ENCODE assay signal across 23 cellular contexts in the genomic region with DNA sequence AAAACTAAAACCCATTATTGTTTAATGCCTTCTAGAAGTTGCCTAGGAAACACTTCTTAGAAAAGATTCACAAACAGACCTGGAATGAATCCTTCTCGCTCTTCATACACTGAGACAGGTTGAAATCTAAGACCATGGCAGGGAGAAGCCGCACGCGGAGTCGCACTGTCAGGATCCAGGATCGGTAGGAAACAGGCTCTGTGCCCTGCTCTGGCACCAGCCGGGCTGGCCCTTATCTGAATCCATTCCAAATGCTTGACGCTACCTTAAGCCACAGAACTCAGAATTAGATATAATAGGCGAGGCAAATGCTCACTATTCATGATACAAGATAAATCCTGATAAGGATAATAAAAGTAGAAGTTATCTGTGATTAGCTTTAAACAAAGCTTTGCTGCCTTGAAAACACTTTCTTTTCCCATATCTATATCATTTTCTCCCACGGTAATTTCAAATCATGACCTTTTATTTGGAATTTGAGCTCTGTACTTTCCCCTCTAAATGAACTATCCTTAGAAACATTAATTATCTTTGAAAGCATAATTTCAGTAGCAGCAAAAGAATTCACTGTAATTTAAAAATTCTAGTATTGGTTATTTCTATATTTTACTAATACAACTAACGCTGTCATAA.
DNase-seq lines count a peak whose midpoint lies in the region; ATAC-seq, FAIRE-seq and TF ChIP-seq lines count a peak whose summit lies in the region.
"Had no signal": no experiment of that assay in that cellular context is flagged by ENCODE, and none has a peak within 500 bp of the region (broad histone marks: within the 10 kb centered on the region; RNA-seq: fewer than 3 reads in every experiment).

No MANE protein-coding gene starts in this region.

- no peak overlapping the region for H4K91ac ChIP-seq in neuronal stem cell (ENCODE audit: low read depth, low read length, poor library complexity)

- no peaks in the 10 kb centered on the region for H3K9me3 ChIP-seq in SK-N-SH
- H3K9me3 ChIP-seq in neuronal stem cell (replicated peaks in 1 of 2; ENCODE audit: control insufficient read depth in 2 of 2, insufficient read depth in 1 of 2, low read depth in 1 of 2, low read length in 2 of 2) = peaks cover 6 to 11% of the 10 kb centered on the region in 2 donors
- H3K9me3 ChIP-seq: ovary, SJSA1, suprapubic skin, upper lobe of left lung had no signal

- H3K4me2 ChIP-seq in SK-N-SH (no peak overlapping the region), neuronal stem cell (ENCODE audit: insufficient read depth, low read length, poor library complexity, severe bottlenecking) (no peak overlapping the region)
- H3K4me2 ChIP-seq: smooth muscle cell had no signal

- CTCF ChIA-PET in SK-N-SH (lab: Yijun Ruan, JAX) = interaction anchor here (0.8 to 1.5 kb wide), 2 partner anchors 9 to 14 kb away, joined by 3 to 4 read pairs; no protein-coding TSS in a partner anchor

- no peak overlapping the region for H2BK5ac ChIP-seq in neuronal stem cell (ENCODE audit: low read length)

- no peak overlapping the region for H2AFZ ChIP-seq in SK-N-SH (ENCODE audit: low read depth)
- H2AFZ ChIP-seq in neuronal stem cell (ENCODE audit: low read length) = peak overlapping the region; percentile 81

- no peak overlapping the region for H3K23ac ChIP-seq in neuronal stem cell (ENCODE audit: low read depth, low read length, poor library complexity)

- H3K9ac ChIP-seq in SK-N-SH (no peak overlapping the region), neuronal stem cell (ENCODE audit: low read depth, low read length, poor library complexity) (no peak overlapping the region)

- no peak for TF ChIP-seq POLR2A in H54 (IDR thresholded peaks at IDR 0.05; ENCODE audit: low read depth, low read length)

- no peak overlapping the region for H3K4ac ChIP-seq in neuronal stem cell (ENCODE audit: low read length)

- POLR2A ChIA-PET in SK-N-SH (lab: Yijun Ruan, JAX) = interaction anchor here (1.3 kb wide), 1 partner anchor 12 kb away, joined by 4 read pairs; no protein-coding TSS in a partner anchor

- H3K4me3 ChIP-seq in SK-N-SH (ENCODE audit: low read depth in 2 of 2, low read length in 1 of 2) (no peak overlapping the region), neuronal stem cell (ENCODE audit: low read length in 2 of 2) (no peak overlapping the region)
- H3K4me3 ChIP-seq: ovary, SJSA1, smooth muscle cell, suprapubic skin, upper lobe of left lung had no signal

- DNase-seq in H54 (ENCODE audit: insufficient read length, low spot score) (no peak), SK-N-SH (peak; percentile 64), left ventricle myocardium superior (peak; percentile 53), neuronal stem cell (ENCODE audit: low spot score) (no peak), OCI-M2 (lab: John Stamatoyannopoulos, UW; ENCODE audit: unreplicated experiment) (no peak)
- DNase-seq: activated CD4-positive, alpha-beta T cell treated with anti-CD3 and anti-CD28 coated beads, Interleukin-2, amount 10 ng/mL, durations not matched to agents 24 days and 14 days; activated CD8-positive, alpha-beta memory T cell treated with anti-CD3 and anti-CD28 coated beads for 24 hours; activated T-cell treated with anti-CD3 and anti-CD28 coated beads for 4 hours; COR-L47; GOT3; Karpas-422; NCI-H1417; NCI-H2029 treated with DMSO at 0.1 percent for 48 hours; NCI-H82; ovary; stimulated activated naive CD4-positive, alpha-beta T cell had no signal

- no peak overlapping the region for H2BK120ac ChIP-seq in neuronal stem cell (ENCODE audit: low read depth, low read length)

- no peak overlapping the region for H3K14ac ChIP-seq in neuronal stem cell (ENCODE audit: low read length)

- FAIRE-seq in H54 (lab: Jason Lieb, UNC) = peak; percentile 61

- ATAC-seq in left ventricle myocardium superior (peak; percentile 85), HG02678 (IDR thresholded peaks at IDR 0.05; ENCODE audit: unreplicated experiment) (no peak), HG03565 (IDR thresholded peaks at IDR 0.05; ENCODE audit: unreplicated experiment) (no peak)
- ATAC-seq: natural killer cell treated with Interleukin-12 subunit alpha and Interleukin-12 subunit beta and Interleukin-15 and Interleukin-18, amount 100 ng/mL, for 72 hours had no signal

- no peaks in the 10 kb centered on the region for H3K79me2 ChIP-seq in SK-N-SH (ENCODE audit: insufficient read depth)

- no peaks in the 10 kb centered on the region for H3K79me1 ChIP-seq in neuronal stem cell (ENCODE audit: low read depth, low read length)

- H3K27ac ChIP-seq in SK-N-SH (ENCODE audit: low read depth in 2 of 2, low read length in 1 of 2) (peak overlapping the region in 1 of 2 experiments; percentile 79; a peak in 2 of 4 replicates), neuronal stem cell (replicated peaks; ENCODE audit: low read length) (no peak overlapping the region)
- H3K27ac ChIP-seq: ovary, SJSA1, suprapubic skin had no signal

- no peak overlapping the region for H2BK15ac ChIP-seq in neuronal stem cell (ENCODE audit: low read length)

- no peaks in the 10 kb centered on the region for H3F3A ChIP-seq in SK-N-SH (replicated peaks; ENCODE audit: insufficient read depth)

- H4K8ac ChIP-seq in neuronal stem cell (ENCODE audit: low read depth, low read length) = no peak overlapping the region

- WGBS in SK-N-SH (ENCODE audit: low lambda C conversion rate) = 82% methylated on average over 11 of the region's 11 CpGs
- no CpG with 5 or more reads among the region's 11 CpGs for WGBS in neuronal stem cell (ENCODE audit: extremely low coverage in 2 of 2, insufficient read length in 2 of 2, insufficient replicate concordance in 1 of 2), 2 donors

- H2BK12ac ChIP-seq in neuronal stem cell (ENCODE audit: low read length) = no peak overlapping the region

- TF ChIP-seq CTCF in SK-N-SH (IDR thresholded peaks at IDR 0.05) = no peak

- H4K20me1 ChIP-seq in SK-N-SH (ENCODE audit: insufficient read depth) = no peaks in the 10 kb centered on the region

- 0 out of 2 replicates have a peak, but pooled peaks have one; percentile 2 for TF ChIP-seq RAD21 in SK-N-SH (IDR thresholded peaks at IDR 0.05; ENCODE audit: low read length)

- H3K4me1 ChIP-seq in SK-N-SH (ENCODE audit: control insufficient read depth in 1 of 2, insufficient read depth in 2 of 2, low read depth in 1 of 2, low read length in 1 of 2) = peaks cover 0 to 17% of the 10 kb centered on the region in 2 experiments; a peak in 2 of 4 replicates
- H3K4me1 ChIP-seq in neuronal stem cell (ENCODE audit: control insufficient read depth in 2 of 2, insufficient read depth in 1 of 2, low read depth in 1 of 2, low read length in 2 of 2) = peaks cover 0 to 4% of the 10 kb centered on the region in 2 donors
- H3K4me1 ChIP-seq: suprapubic skin, upper lobe of left lung had no signal

- H2AK5ac ChIP-seq in neuronal stem cell (ENCODE audit: low read depth, low read length) = no peak overlapping the region

- intact Hi-C loops in left ventricle myocardium superior (cut with micrococcal nuclease) = no loop called here

- H3K36me3 ChIP-seq in SK-N-SH (replicated peaks in 1 of 2; ENCODE audit: control insufficient read depth in 1 of 2, insufficient read depth in 2 of 2, low read length in 1 of 2) (no peaks in the 10 kb centered on the region), neuronal stem cell (replicated peaks in 1 of 2; ENCODE audit: control insufficient read depth in 2 of 2, insufficient read depth in 2 of 2, low read length in 2 of 2) (no peaks in the 10 kb centered on the region)
- H3K36me3 ChIP-seq: ovary, SJSA1, suprapubic skin, upper lobe of left lung had no signal

- TF ChIP-seq EP300 in SK-N-SH (IDR thresholded peaks at IDR 0.05; ENCODE audit: borderline replicate concordance in 1 of 2, low read depth in 1 of 2, low read length in 1 of 2) = peak in 1 of 2 experiments; percentile 64; a peak in 2 of 4 replicates

- no peak overlapping the region for H3K18ac ChIP-seq in neuronal stem cell (ENCODE audit: low read length)

- H3K27me3 ChIP-seq in SK-N-SH (ENCODE audit: insufficient read depth) (no peaks in the 10 kb centered on the region), neuronal stem cell (ENCODE audit: control insufficient read depth in 3 of 3, insufficient read depth in 3 of 3, low read depth in 1 of 3, low read length in 3 of 3) (no peaks in the 10 kb centered on the region)
- H3K27me3 ChIP-seq: ovary, SJSA1, suprapubic skin, upper lobe of left lung had no signal

- no peaks in the 10 kb centered on the region for H3K9me2 ChIP-seq in SK-N-SH

TF ChIP-seq in SK-N-SH, 30 proteins besides CTCF, POLR2A, EP300 and RAD21:
- TF ChIP-seq GATA2 (CRISPR knock-in tag; IDR thresholded peaks at IDR 0.05) (peak; percentile 74), FOXJ3 (CRISPR knock-in tag; IDR thresholded peaks at IDR 0.05) (no peak)
TF ChIP-seq in SK-N-SH: peak in this region for 1.

Comparison
In these comparisons a context has a peak if more than half of its experiments do, and no peak if none do; other contexts are left out.
1. DNase-seq: peak in SK-N-SH (single experiment) and left ventricle myocardium superior (single experiment); none in H54 (single experiment), neuronal stem cell (single experiment) and OCI-M2 (single experiment).